ENCODE assay signal across 1 cellular context in genomic region chr13:79918620-79919019, GRCh38.
A peak's percentile ranks its signal among the peaks of the same experiment; 100 is the strongest.
TF ChIP-seq lines count a peak whose summit lies in the region.

No MANE protein-coding gene starts in this region.

TF ChIP-seq in HEK293, 187 proteins besides CTCF, POLR2A, EP300 and RAD21 (continued from another document):
- TF ChIP-seq ZNF391 (tag by site-specific recombination; IDR thresholded peaks at IDR 0.05; ENCODE audit: borderline replicate concordance, low read depth) (peak; percentile 85), ZNF488 (tag by site-specific recombination; IDR thresholded peaks at IDR 0.05) (peak; percentile 93), ZNF148 (tag by site-specific recombination; IDR thresholded peaks at IDR 0.05; ENCODE audit: borderline replicate concordance) (no peak), ZNF664 (tag by site-specific recombination; IDR thresholded peaks at IDR 0.05) (peak; percentile 68; the same call in 1 of the 2 replicates), ZBTB1 (tag by site-specific recombination; IDR thresholded peaks at IDR 0.05) (0 out of 2 replicates have a peak, but pooled peaks have one; percentile 28), ZBTB44 (tag by site-specific recombination; IDR thresholded peaks at IDR 0.05) (peak; percentile 94), ZNF518A (tag by site-specific recombination; conservative IDR thresholded peaks at IDR 0.05; ENCODE audit: low read depth) (0 out of 2 replicates have a peak, but pooled peaks have one; percentile 26), ZNF311 (tag by site-specific recombination; IDR thresholded peaks at IDR 0.05; ENCODE audit: borderline replicate concordance) (no peak), ZNF660 (tag by site-specific recombination; IDR thresholded peaks at IDR 0.05) (no peak), ZNF837 (tag by site-specific recombination; IDR thresholded peaks at IDR 0.05) (no peak), ZNF23 (tag by site-specific recombination; IDR thresholded peaks at IDR 0.05; ENCODE audit: borderline replicate concordance) (no peak), HIC1 (tag by site-specific recombination; IDR thresholded peaks at IDR 0.05) (peak; percentile 68), ZNF501 (tag by site-specific recombination; IDR thresholded peaks at IDR 0.05) (peak; percentile 54; the same call in 1 of the 2 replicates), TCF7L2 (IDR thresholded peaks at IDR 0.05; ENCODE audit: borderline replicate concordance, low read depth, low read length) (peak; percentile 85), MZF1 (tag by site-specific recombination; IDR thresholded peaks at IDR 0.05; ENCODE audit: borderline replicate concordance) (peak; percentile 97), BCL6B (tag by site-specific recombination; IDR thresholded peaks at IDR 0.05) (peak; percentile 85)
TF ChIP-seq in HEK293: peak in this region for 66.
